1 cellular context compared by ENCODE assay signal in the genomic region with DNA sequence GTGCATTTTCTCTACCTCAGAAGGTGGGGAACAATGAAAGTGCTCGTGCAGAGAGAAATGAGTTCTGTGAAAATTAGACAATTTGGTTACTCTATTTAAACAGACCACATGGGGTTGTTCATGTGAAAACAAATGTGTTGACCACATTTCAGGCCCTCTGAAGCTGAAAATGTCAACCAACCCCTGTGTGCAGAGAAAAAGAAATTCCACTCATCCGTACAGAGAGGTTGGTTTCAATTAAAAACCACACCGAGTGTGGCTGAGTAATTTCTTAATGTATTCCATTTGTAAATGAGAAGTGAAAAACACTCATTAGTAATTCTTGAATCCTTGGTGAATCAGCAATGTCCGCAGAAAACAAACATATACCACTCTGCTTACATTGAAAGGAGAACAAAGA.
TF ChIP-seq lines count a peak whose summit lies in the region.

No MANE protein-coding gene starts in this region.

TF ChIP-seq in GM12878, 131 proteins besides CTCF, POLR2A, EP300 and RAD21 (continued from another document and continues in another):
- TF ChIP-seq, protein P1, sequence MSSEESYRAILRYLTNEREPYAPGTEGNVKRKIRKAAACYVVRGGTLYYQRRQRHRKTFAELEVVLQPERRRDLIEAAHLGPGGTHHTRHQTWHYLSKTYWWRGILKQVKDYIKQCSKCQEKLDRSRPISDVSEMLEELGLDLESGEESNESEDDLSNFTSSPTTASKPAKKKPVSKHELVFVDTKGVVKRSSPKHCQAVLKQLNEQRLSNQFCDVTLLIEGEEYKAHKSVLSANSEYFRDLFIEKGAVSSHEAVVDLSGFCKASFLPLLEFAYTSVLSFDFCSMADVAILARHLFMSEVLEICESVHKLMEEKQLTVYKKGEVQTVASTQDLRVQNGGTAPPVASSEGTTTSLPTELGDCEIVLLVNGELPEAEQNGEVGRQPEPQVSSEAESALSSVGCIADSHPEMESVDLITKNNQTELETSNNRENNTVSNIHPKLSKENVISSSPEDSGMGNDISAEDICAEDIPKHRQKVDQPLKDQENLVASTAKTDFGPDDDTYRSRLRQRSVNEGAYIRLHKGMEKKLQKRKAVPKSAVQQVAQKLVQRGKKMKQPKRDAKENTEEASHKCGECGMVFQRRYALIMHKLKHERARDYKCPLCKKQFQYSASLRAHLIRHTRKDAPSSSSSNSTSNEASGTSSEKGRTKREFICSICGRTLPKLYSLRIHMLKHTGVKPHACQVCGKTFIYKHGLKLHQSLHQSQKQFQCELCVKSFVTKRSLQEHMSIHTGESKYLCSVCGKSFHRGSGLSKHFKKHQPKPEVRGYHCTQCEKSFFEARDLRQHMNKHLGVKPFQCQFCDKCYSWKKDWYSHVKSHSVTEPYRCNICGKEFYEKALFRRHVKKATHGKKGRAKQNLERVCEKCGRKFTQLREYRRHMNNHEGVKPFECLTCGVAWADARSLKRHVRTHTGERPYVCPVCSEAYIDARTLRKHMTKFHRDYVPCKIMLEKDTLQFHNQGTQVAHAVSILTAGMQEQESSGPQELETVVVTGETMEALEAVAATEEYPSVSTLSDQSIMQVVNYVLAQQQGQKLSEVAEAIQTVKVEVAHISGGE (CRISPR knock-in tag; IDR thresholded peaks at IDR 0.05): no peak
- TF ChIP-seq, protein P2, sequence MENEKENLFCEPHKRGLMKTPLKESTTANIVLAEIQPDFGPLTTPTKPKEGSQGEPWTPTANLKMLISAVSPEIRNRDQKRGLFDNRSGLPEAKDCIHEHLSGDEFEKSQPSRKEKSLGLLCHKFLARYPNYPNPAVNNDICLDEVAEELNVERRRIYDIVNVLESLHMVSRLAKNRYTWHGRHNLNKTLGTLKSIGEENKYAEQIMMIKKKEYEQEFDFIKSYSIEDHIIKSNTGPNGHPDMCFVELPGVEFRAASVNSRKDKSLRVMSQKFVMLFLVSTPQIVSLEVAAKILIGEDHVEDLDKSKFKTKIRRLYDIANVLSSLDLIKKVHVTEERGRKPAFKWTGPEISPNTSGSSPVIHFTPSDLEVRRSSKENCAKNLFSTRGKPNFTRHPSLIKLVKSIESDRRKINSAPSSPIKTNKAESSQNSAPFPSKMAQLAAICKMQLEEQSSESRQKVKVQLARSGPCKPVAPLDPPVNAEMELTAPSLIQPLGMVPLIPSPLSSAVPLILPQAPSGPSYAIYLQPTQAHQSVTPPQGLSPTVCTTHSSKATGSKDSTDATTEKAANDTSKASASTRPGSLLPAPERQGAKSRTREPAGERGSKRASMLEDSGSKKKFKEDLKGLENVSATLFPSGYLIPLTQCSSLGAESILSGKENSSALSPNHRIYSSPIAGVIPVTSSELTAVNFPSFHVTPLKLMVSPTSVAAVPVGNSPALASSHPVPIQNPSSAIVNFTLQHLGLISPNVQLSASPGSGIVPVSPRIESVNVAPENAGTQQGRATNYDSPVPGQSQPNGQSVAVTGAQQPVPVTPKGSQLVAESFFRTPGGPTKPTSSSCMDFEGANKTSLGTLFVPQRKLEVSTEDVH (IDR thresholded peaks at IDR 0.05; ENCODE audit: low read depth, partially characterized antibody): no peak
- TF ChIP-seq NFIC (IDR thresholded peaks at IDR 0.05; ENCODE audit: low read depth, low read length): peak; percentile 100
- TF ChIP-seq RAD51 (IDR thresholded peaks at IDR 0.05): peak; percentile 39; the same call in 1 of the 2 replicates
- no peak for TF ChIP-seq POLR2AphosphoS2 (IDR thresholded peaks at IDR 0.05; ENCODE audit: low read depth, low read length)
- TF ChIP-seq PAX8 (IDR thresholded peaks at IDR 0.05): no peak
- TF ChIP-seq EZH2 (IDR thresholded peaks at IDR 0.05; ENCODE audit: borderline replicate concordance, control insufficient read depth, low read depth, low read length): no peak
- no peak for TF ChIP-seq ZNF207 (IDR thresholded peaks at IDR 0.05; ENCODE audit: borderline replicate concordance)
- TF ChIP-seq, protein P3, sequence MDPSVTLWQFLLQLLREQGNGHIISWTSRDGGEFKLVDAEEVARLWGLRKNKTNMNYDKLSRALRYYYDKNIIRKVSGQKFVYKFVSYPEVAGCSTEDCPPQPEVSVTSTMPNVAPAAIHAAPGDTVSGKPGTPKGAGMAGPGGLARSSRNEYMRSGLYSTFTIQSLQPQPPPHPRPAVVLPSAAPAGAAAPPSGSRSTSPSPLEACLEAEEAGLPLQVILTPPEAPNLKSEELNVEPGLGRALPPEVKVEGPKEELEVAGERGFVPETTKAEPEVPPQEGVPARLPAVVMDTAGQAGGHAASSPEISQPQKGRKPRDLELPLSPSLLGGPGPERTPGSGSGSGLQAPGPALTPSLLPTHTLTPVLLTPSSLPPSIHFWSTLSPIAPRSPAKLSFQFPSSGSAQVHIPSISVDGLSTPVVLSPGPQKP (IDR thresholded peaks at IDR 0.05; ENCODE audit: low read depth, low read length): no peak
- TF ChIP-seq TCF3 (IDR thresholded peaks at IDR 0.05; ENCODE audit: borderline replicate concordance, insufficient read depth, low read depth, low read length): no peak
- TF ChIP-seq, protein P4, sequence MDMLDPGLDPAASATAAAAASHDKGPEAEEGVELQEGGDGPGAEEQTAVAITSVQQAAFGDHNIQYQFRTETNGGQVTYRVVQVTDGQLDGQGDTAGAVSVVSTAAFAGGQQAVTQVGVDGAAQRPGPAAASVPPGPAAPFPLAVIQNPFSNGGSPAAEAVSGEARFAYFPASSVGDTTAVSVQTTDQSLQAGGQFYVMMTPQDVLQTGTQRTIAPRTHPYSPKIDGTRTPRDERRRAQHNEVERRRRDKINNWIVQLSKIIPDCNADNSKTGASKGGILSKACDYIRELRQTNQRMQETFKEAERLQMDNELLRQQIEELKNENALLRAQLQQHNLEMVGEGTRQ (IDR thresholded peaks at IDR 0.05; ENCODE audit: borderline replicate concordance, low read depth, low read length): no peak
- no peak for TF ChIP-seq MXI1 (IDR thresholded peaks at IDR 0.05; ENCODE audit: low read depth, low read length)
- TF ChIP-seq DPF2 (IDR thresholded peaks at IDR 0.05): peak; percentile 74; the same call in 1 of the 2 replicates
- 0 out of 4 replicates have a peak, but pooled peaks of 1 of the 2 experiments have one; percentile 21 for TF ChIP-seq ETV6 (conservative IDR thresholded peaks at IDR 0.05 in 1 of 2, IDR thresholded peaks at IDR 0.05 in 1 of 2; ENCODE audit: borderline replicate concordance in 1 of 2, low read depth in 1 of 2)
- no peak for TF ChIP-seq NR2C1 (IDR thresholded peaks at IDR 0.05)
- TF ChIP-seq RCOR1 (conservative IDR thresholded peaks at IDR 0.05; ENCODE audit: low read depth, low read length): 0 out of 2 replicates have a peak, but pooled peaks have one; percentile 37
- TF ChIP-seq LARP7 (IDR thresholded peaks at IDR 0.05): no peak
- TF ChIP-seq, protein P5, sequence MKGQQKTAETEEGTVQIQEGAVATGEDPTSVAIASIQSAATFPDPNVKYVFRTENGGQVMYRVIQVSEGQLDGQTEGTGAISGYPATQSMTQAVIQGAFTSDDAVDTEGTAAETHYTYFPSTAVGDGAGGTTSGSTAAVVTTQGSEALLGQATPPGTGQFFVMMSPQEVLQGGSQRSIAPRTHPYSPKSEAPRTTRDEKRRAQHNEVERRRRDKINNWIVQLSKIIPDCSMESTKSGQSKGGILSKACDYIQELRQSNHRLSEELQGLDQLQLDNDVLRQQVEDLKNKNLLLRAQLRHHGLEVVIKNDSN (IDR thresholded peaks at IDR 0.05; ENCODE audit: borderline replicate concordance, extremely low read length, insufficient read depth, low read depth, low read length): no peak
- TF ChIP-seq NFXL1 (IDR thresholded peaks at IDR 0.05; ENCODE audit: borderline replicate concordance): no peak
- TF ChIP-seq STAT1 (conservative IDR thresholded peaks at IDR 0.05): no peak
- no peak for TF ChIP-seq RBBP5 (conservative IDR thresholded peaks at IDR 0.05)
- TF ChIP-seq MEF2A (IDR thresholded peaks at IDR 0.05; ENCODE audit: insufficient read depth, low read depth, low read length): peak; percentile 93; the same call in 1 of the 2 replicates
- TF ChIP-seq CBX5 (IDR thresholded peaks at IDR 0.05; ENCODE audit: low read depth): peak; percentile 95
- TF ChIP-seq KDM1A (IDR thresholded peaks at IDR 0.05; ENCODE audit: borderline replicate concordance): no peak
- TF ChIP-seq CEBPB (IDR thresholded peaks at IDR 0.05; ENCODE audit: borderline replicate concordance in 1 of 2, low read depth in 2 of 2, low read length in 2 of 2): peak in 1 of 2 experiments; percentile 99; a peak in 2 of 4 replicates
- TF ChIP-seq TARDBP (IDR thresholded peaks at IDR 0.05; ENCODE audit: borderline replicate concordance): no peak
- no peak for TF ChIP-seq CHD4 (IDR thresholded peaks at IDR 0.05)
- TF ChIP-seq CHD2 (IDR thresholded peaks at IDR 0.05; ENCODE audit: borderline replicate concordance, low read depth, low read length): no peak
- no peak for TF ChIP-seq KAT2A (conservative IDR thresholded peaks at IDR 0.05; ENCODE audit: control insufficient read depth, low read depth, low read length)
- TF ChIP-seq ZSCAN29 (IDR thresholded peaks at IDR 0.05): no peak
- peak; percentile 88 for TF ChIP-seq POU2F2 (IDR thresholded peaks at IDR 0.05; ENCODE audit: borderline replicate concordance, low read depth, low read length)
- TF ChIP-seq RELA (IDR thresholded peaks at IDR 0.05; ENCODE audit: borderline replicate concordance, partially characterized antibody): no peak
- no peak for TF ChIP-seq TAF1 (IDR thresholded peaks at IDR 0.05; ENCODE audit: borderline replicate concordance, low read depth, low read length)
- TF ChIP-seq SMAD5 (IDR thresholded peaks at IDR 0.05; ENCODE audit: low read depth): no peak
- TF ChIP-seq, protein P6, sequence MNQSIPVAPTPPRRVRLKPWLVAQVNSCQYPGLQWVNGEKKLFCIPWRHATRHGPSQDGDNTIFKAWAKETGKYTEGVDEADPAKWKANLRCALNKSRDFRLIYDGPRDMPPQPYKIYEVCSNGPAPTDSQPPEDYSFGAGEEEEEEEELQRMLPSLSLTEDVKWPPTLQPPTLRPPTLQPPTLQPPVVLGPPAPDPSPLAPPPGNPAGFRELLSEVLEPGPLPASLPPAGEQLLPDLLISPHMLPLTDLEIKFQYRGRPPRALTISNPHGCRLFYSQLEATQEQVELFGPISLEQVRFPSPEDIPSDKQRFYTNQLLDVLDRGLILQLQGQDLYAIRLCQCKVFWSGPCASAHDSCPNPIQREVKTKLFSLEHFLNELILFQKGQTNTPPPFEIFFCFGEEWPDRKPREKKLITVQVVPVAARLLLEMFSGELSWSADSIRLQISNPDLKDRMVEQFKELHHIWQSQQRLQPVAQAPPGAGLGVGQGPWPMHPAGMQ (IDR thresholded peaks at IDR 0.05; ENCODE audit: borderline replicate concordance): no peak
- no peak for TF ChIP-seq POLR2AphosphoS5 (IDR thresholded peaks at IDR 0.05; ENCODE audit: low read length)
- peak; percentile 68 for TF ChIP-seq TCF7 (IDR thresholded peaks at IDR 0.05; ENCODE audit: borderline replicate concordance)
- no peak for TF ChIP-seq HSF1 (IDR thresholded peaks at IDR 0.05; ENCODE audit: low read depth, low read length)
- TF ChIP-seq SIX5 (IDR thresholded peaks at IDR 0.05; ENCODE audit: low read depth, low read length, severe bottlenecking): no peak
- TF ChIP-seq BMI1 (IDR thresholded peaks at IDR 0.05; ENCODE audit: borderline replicate concordance): peak; percentile 66
- no peak for TF ChIP-seq ZBTB4 (CRISPR knock-in tag; IDR thresholded peaks at IDR 0.05)
- TF ChIP-seq YY1 (IDR thresholded peaks at IDR 0.05; ENCODE audit: low read depth, low read length): no peak
- TF ChIP-seq SREBF1 (IDR thresholded peaks at IDR 0.05; ENCODE audit: low read length): no peak
- TF ChIP-seq NRF1 (conservative IDR thresholded peaks at IDR 0.05; ENCODE audit: low read depth, low read length): no peak
- TF ChIP-seq, protein P7, sequence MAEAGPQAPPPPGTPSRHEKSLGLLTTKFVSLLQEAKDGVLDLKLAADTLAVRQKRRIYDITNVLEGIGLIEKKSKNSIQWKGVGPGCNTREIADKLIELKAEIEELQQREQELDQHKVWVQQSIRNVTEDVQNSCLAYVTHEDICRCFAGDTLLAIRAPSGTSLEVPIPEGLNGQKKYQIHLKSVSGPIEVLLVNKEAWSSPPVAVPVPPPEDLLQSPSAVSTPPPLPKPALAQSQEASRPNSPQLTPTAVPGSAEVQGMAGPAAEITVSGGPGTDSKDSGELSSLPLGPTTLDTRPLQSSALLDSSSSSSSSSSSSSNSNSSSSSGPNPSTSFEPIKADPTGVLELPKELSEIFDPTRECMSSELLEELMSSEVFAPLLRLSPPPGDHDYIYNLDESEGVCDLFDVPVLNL (IDR thresholded peaks at IDR 0.05; ENCODE audit: low read depth, low read length): no peak
- no peak for TF ChIP-seq RFX5 (IDR thresholded peaks at IDR 0.05; ENCODE audit: low read depth, low read length)
- peak; percentile 88 for TF ChIP-seq IKZF2 (IDR thresholded peaks at IDR 0.05)
- peak; percentile 91 for TF ChIP-seq PML (IDR thresholded peaks at IDR 0.05; ENCODE audit: low read length)
- TF ChIP-seq TCF12 (IDR thresholded peaks at IDR 0.05; ENCODE audit: low read depth, low read length): 0 out of 2 replicates have a peak, but pooled peaks have one; percentile 78
- peak; percentile 49; the same call in 1 of the 2 replicates for TF ChIP-seq NBN (IDR thresholded peaks at IDR 0.05)
- TF ChIP-seq FOXK2 (IDR thresholded peaks at IDR 0.05): no peak
- TF ChIP-seq KLF5 (IDR thresholded peaks at IDR 0.05; ENCODE audit: partially characterized antibody): no peak
